ENCODE assay signal across 10 cellular contexts in genomic region chr1:207088731-207089626, GRCh38. TPM values are rescaled to one million over a fixed set of nuclear protein-coding genes. Genes with fewer than 3 reads are reported as not detected.
DNase-seq lines count a peak whose midpoint lies in the region; ATAC-seq and TF ChIP-seq lines count a peak whose summit lies in the region.
"Had no signal": no experiment of that assay in that cellular context is flagged by ENCODE, and none has a peak within 500 bp of the region (broad histone marks: within the 10 kb centered on the region; RNA-seq: fewer than 3 reads in every experiment).

Gene C4BPB (plus strand): TSS chr1:207088860. CDS start chr1:207089532, 672 bp downstream.

- peak in 1 of 7 experiments; percentile 38 for DNase-seq in CD8-positive, alpha-beta T cell
- DNase-seq in HFFc6 = peak; percentile 22
- DNase-seq in activated T-helper 2 cell treated with anti-CD3 and anti-CD28 coated beads, Interferon-gamma antibody, Interleukin-2, Interleukin-4, amounts not matched to agents 10 μg/mL and 5 μg/mL and 100 μg/mL, durations not matched to agents 14 hours and 24 hours and 36 hours (ENCODE audit: low spot score) = no peak
- no peak for DNase-seq in NCI-H446 (lab: John Stamatoyannopoulos, UW)
- DNase-seq in stimulated activated CD4-positive, alpha-beta T cell treated with anti-CD3 and anti-CD28 coated beads, Interleukin-2, amount 100 ng/mL, for 48 hours = no peak
- DNase-seq: dermis blood vessel endothelial cell, MV-4-11 had no signal

- no peak for TF ChIP-seq CTCF in CD8-positive, alpha-beta T cell (IDR thresholded peaks at IDR 0.05)
- no peak for TF ChIP-seq CTCF in HFFc6 (IDR thresholded peaks at IDR 0.05)

- H3K27me3 ChIP-seq in CD8-positive, alpha-beta T cell (ENCODE audit: insufficient read depth, low read length) = no peaks in the 10 kb centered on the region

- H3K9me3 ChIP-seq in CD8-positive, alpha-beta T cell (ENCODE audit: low read length) = no peaks in the 10 kb centered on the region
- H3K9me3 ChIP-seq in mesodermal cell (ENCODE audit: control insufficient read depth, low read length) = no peaks in the 10 kb centered on the region

- intact Hi-C loops in CD8-positive, alpha-beta T cell (cut with DNase I, micrococcal nuclease) = loop anchor here (10.0 kb wide), 2 partner anchors 226 to 236 kb away; partner anchors contain the start of gene CD55 (in 1 of the 2)
- intact Hi-C loops in activated T-helper 2 cell treated with anti-CD3 and anti-CD28 coated beads, Interferon-gamma antibody, Interleukin-2, Interleukin-4, amounts not matched to agents 10 μg/mL and 5 μg/mL and 100 μg/mL, durations not matched to agents 14 hours and 24 hours and 36 hours (cut with micrococcal nuclease) = no loop called here

- H3K36me3 Mint-ChIP-seq in CD8-positive, alpha-beta T cell = no peaks in the 10 kb centered on the region
- H3K36me3 Mint-ChIP-seq in HFFc6 (ENCODE audit: low read depth) = no peaks in the 10 kb centered on the region
- no peaks in the 10 kb centered on the region for H3K36me3 Mint-ChIP-seq in activated T-helper 2 cell treated with anti-CD3 and anti-CD28 coated beads, Interferon-gamma antibody, Interleukin-2, Interleukin-4, amounts not matched to agents 10 μg/mL and 5 μg/mL and 100 μg/mL, durations not matched to agents 14 hours and 24 hours and 36 hours (ENCODE audit: low read depth)

- peak within 1 kb of the TSS; percentile 43 for H3K4me3 ChIP-seq in CD8-positive, alpha-beta T cell (ENCODE audit: low read depth, low read length)
- no peak within 1 kb of the TSS for H3K4me3 ChIP-seq in mesodermal cell (ENCODE audit: extremely low read depth, insufficient read depth, low read length, poor library complexity, severe bottlenecking)

- peaks cover 23% of the 10 kb centered on the region for H3K4me1 Mint-ChIP-seq in CD8-positive, alpha-beta T cell (ENCODE audit: low read depth)
- H3K4me1 Mint-ChIP-seq in HFFc6 (ENCODE audit: low read depth) = peaks cover 50% of the 10 kb centered on the region
- H3K4me1 Mint-ChIP-seq in activated T-helper 2 cell treated with anti-CD3 and anti-CD28 coated beads, Interferon-gamma antibody, Interleukin-2, Interleukin-4, amounts not matched to agents 10 μg/mL and 5 μg/mL and 100 μg/mL, durations not matched to agents 14 hours and 24 hours and 36 hours (ENCODE audit: low read depth) = peaks cover 24% of the 10 kb centered on the region

- no peaks in the 10 kb centered on the region for H3K27me3 Mint-ChIP-seq in CD8-positive, alpha-beta T cell (ENCODE audit: low read depth)
- H3K27me3 Mint-ChIP-seq in HFFc6 (ENCODE audit: insufficient read depth) = no peaks in the 10 kb centered on the region; the same call in 1 of the 2 replicates
- H3K27me3 Mint-ChIP-seq in activated T-helper 2 cell treated with anti-CD3 and anti-CD28 coated beads, Interferon-gamma antibody, Interleukin-2, Interleukin-4, amounts not matched to agents 10 μg/mL and 5 μg/mL and 100 μg/mL, durations not matched to agents 14 hours and 24 hours and 36 hours (ENCODE audit: low read depth) = peaks cover 11% of the 10 kb centered on the region

- POLR2A ChIA-PET in CD8-positive, alpha-beta T cell (lab: Charles Lee) = interaction anchor here (1.1 to 1.2 kb wide), 2 partner anchors 9 to 233 kb away, joined by 3 read pairs; partner anchors contain the start of gene CD55

- peak within 1 kb of the TSS; percentile 23 for H3K27ac ChIP-seq in CD8-positive, alpha-beta T cell (ENCODE audit: low read depth, low read length)
- H3K27ac ChIP-seq in mesodermal cell (ENCODE audit: low read depth, low read length, severe bottlenecking) = peak within 1 kb of the TSS; percentile 68

- peak within 1 kb of the TSS; percentile 83 for H3K4me3 Mint-ChIP-seq in CD8-positive, alpha-beta T cell
- H3K4me3 Mint-ChIP-seq in HFFc6 = peak within 1 kb of the TSS; percentile 41
- H3K4me3 Mint-ChIP-seq in activated T-helper 2 cell treated with anti-CD3 and anti-CD28 coated beads, Interferon-gamma antibody, Interleukin-2, Interleukin-4, amounts not matched to agents 10 μg/mL and 5 μg/mL and 100 μg/mL, durations not matched to agents 14 hours and 24 hours and 36 hours (ENCODE audit: low read depth) = peak within 1 kb of the TSS; percentile 28

- ATAC-seq in CD8-positive, alpha-beta T cell = peak; percentile 73
- ATAC-seq in GM19324 (IDR thresholded peaks at IDR 0.05; ENCODE audit: low FRiP score, unreplicated experiment) = no peak
- no peak for ATAC-seq in HG02938 (IDR thresholded peaks at IDR 0.05; ENCODE audit: unreplicated experiment)

- peaks cover 21% of the 10 kb centered on the region for H3K4me1 ChIP-seq in CD8-positive, alpha-beta T cell (ENCODE audit: insufficient read depth, low read length)
- H3K4me1 ChIP-seq in mesodermal cell (ENCODE audit: control insufficient read depth, insufficient read depth, low read length, poor library complexity, severe bottlenecking) = peaks cover 43% of the 10 kb centered on the region

- CTCF ChIA-PET in CD8-positive, alpha-beta T cell (lab: Charles Lee) = interaction anchor here (1.3 to 3.3 kb wide), 3 partner anchors 15 to 410 kb away, joined by 4 to 19 read pairs (median 5); partner anchors contain the start of gene C4BPA

- peak within 1 kb of the TSS; percentile 78 for H3K27ac Mint-ChIP-seq in CD8-positive, alpha-beta T cell
- peak within 1 kb of the TSS; percentile 60; the same call in 1 of the 2 replicates for H3K27ac Mint-ChIP-seq in HFFc6
- H3K27ac Mint-ChIP-seq in activated T-helper 2 cell treated with anti-CD3 and anti-CD28 coated beads, Interferon-gamma antibody, Interleukin-2, Interleukin-4, amounts not matched to agents 10 μg/mL and 5 μg/mL and 100 μg/mL, durations not matched to agents 14 hours and 24 hours and 36 hours = no peak within 1 kb of the TSS

- no peaks in the 10 kb centered on the region for H3K36me3 ChIP-seq in CD8-positive, alpha-beta T cell (ENCODE audit: insufficient read depth, low read length)
- no peaks in the 10 kb centered on the region for H3K36me3 ChIP-seq in mesodermal cell (ENCODE audit: control insufficient read depth, insufficient read depth, low read length)

- 87 to 93% methylated on average over 5 to 8 of the region's 9 CpGs for WGBS in mesodermal cell (ENCODE audit: insufficient coverage in 2 of 2), 2 experiments

- H3K9me3 Mint-ChIP-seq in CD8-positive, alpha-beta T cell = no peaks in the 10 kb centered on the region
- no peaks in the 10 kb centered on the region for H3K9me3 Mint-ChIP-seq in HFFc6
- no peaks in the 10 kb centered on the region for H3K9me3 Mint-ChIP-seq in activated T-helper 2 cell treated with anti-CD3 and anti-CD28 coated beads, Interferon-gamma antibody, Interleukin-2, Interleukin-4, amounts not matched to agents 10 μg/mL and 5 μg/mL and 100 μg/mL, durations not matched to agents 14 hours and 24 hours and 36 hours

RNA-seq across cellular contexts. Expression of gene C4BPB, which starts in this region (rescaled TPM):
- total RNA-seq in CD8-positive, alpha-beta T cell = 1 to 10 TPM; 1.8 to 2.4 TPM
- total RNA-seq in HFFc6 (2021; fragmentation: NEBNext Ultra II Directional; extraction: Animal tissue kit (Norgen Biotek cat#: 25700)) = under 1 TPM in 5 of 6 experiments, not detected in 1; 0.15 to 0.59 (median 0.24) TPM
- 0.23 and 0.41 TPM in 2 replicates for total RNA-seq in activated T-helper 2 cell treated with anti-CD3 and anti-CD28 coated beads, Interferon-gamma antibody, Interleukin-2, Interleukin-4, amounts not matched to agents 10 μg/mL and 5 μg/mL and 100 μg/mL, durations not matched to agents 14 hours and 24 hours and 36 hours
- 0.44 TPM for polyA plus RNA-seq in mesodermal cell (2013, experiment 1 of 2)
- 1.3 TPM for polyA plus RNA-seq in mesodermal cell (2013, experiment 2 of 2)

Comparison
In these comparisons a context has a peak if more than half of its experiments do, and no peak if none do; other contexts are left out.
1. Peak in DNase-seq in HFFc6; RNA of the gene not detected or under 1 TPM.
2. H3K4me3 Mint-ChIP-seq: peak in every context shown above with its lines; median percentile 83 in CD8-positive, alpha-beta T cell; 41 in HFFc6; 28 in activated T-helper 2 cell treated with anti-CD3 and anti-CD28 coated beads, Interferon-gamma antibody, Interleukin-2, Interleukin-4, amounts not matched to agents 10 μg/mL and 5 μg/mL and 100 μg/mL, durations not matched to agents 14 hours and 24 hours and 36 hours.